1 cellular context compared by ENCODE assay signal in genomic region chr22:42131562-42131961, GRCh38.
TF ChIP-seq lines count a peak whose summit lies in the region.

No MANE protein-coding gene starts in this region.

TF ChIP-seq in HepG2, 621 proteins besides CTCF, POLR2A, EP300 and RAD21:
- no peak for TF ChIP-seq NFIB (CRISPR knock-in tag; IDR thresholded peaks at IDR 0.05; ENCODE audit: borderline replicate concordance)
- no peak for TF ChIP-seq ZNF33A (CRISPR knock-in tag; IDR thresholded peaks at IDR 0.05; ENCODE audit: borderline replicate concordance)
- TF ChIP-seq ZFY (CRISPR knock-in tag; IDR thresholded peaks at IDR 0.05), result 0 out of 2 replicates have a peak, but pooled peaks have one; percentile 26
- 0 out of 2 replicates have a peak, but pooled peaks have one; percentile 31 for TF ChIP-seq GABPB1 (CRISPR knock-in tag; IDR thresholded peaks at IDR 0.05)
- no peak for TF ChIP-seq LRRFIP1 (CRISPR knock-in tag; conservative IDR thresholded peaks at IDR 0.05)
- no peak for TF ChIP-seq ZNF83 (CRISPR knock-in tag; IDR thresholded peaks at IDR 0.05; ENCODE audit: borderline replicate concordance)
- no peak for TF ChIP-seq SYNCRIP (IDR thresholded peaks at IDR 0.05; ENCODE audit: insufficient read depth, low read depth, low read length)
- TF ChIP-seq ZNF724P (CRISPR knock-in tag; IDR thresholded peaks at IDR 0.05; ENCODE audit: borderline replicate concordance), result no peak
- no peak for TF ChIP-seq ZNF674 (CRISPR knock-in tag; IDR thresholded peaks at IDR 0.05; ENCODE audit: low read depth)
- no peak for TF ChIP-seq GTF3A (CRISPR knock-in tag; conservative IDR thresholded peaks at IDR 0.05)
- TF ChIP-seq SALL1 (CRISPR knock-in tag; IDR thresholded peaks at IDR 0.05), result peak; percentile 26; the same call in 1 of the 2 replicates
- peak; percentile 27; the same call in 1 of the 2 replicates for TF ChIP-seq ZNF687 (CRISPR knock-in tag; IDR thresholded peaks at IDR 0.05)
- TF ChIP-seq GABPA (IDR thresholded peaks at IDR 0.05; ENCODE audit: low read depth, low read length), result peak; percentile 51
- peak; percentile 82 for TF ChIP-seq GABPA (CRISPR knock-in tag; IDR thresholded peaks at IDR 0.05; ENCODE audit: low read depth)
- TF ChIP-seq MED8 (CRISPR knock-in tag; IDR thresholded peaks at IDR 0.05; ENCODE audit: insufficient replicate concordance), result no peak
- TF ChIP-seq ZNF280D (CRISPR knock-in tag; IDR thresholded peaks at IDR 0.05), result 0 out of 2 replicates have a peak, but pooled peaks have one; percentile 16
- no peak for TF ChIP-seq CBX5 (CRISPR knock-in tag; IDR thresholded peaks at IDR 0.05; ENCODE audit: borderline replicate concordance)
- 0 out of 2 replicates have a peak, but pooled peaks have one; percentile 11 for TF ChIP-seq POLR2G (IDR thresholded peaks at IDR 0.05; ENCODE audit: low read depth, low read length)
- no peak for TF ChIP-seq ISL2 (CRISPR knock-in tag; IDR thresholded peaks at IDR 0.05)
- no peak for TF ChIP-seq DPF2 (CRISPR knock-in tag; IDR thresholded peaks at IDR 0.05; ENCODE audit: borderline replicate concordance, low read depth)
